Comparison of ENCODE assay signal across 13 cellular contexts in the genomic region with DNA sequence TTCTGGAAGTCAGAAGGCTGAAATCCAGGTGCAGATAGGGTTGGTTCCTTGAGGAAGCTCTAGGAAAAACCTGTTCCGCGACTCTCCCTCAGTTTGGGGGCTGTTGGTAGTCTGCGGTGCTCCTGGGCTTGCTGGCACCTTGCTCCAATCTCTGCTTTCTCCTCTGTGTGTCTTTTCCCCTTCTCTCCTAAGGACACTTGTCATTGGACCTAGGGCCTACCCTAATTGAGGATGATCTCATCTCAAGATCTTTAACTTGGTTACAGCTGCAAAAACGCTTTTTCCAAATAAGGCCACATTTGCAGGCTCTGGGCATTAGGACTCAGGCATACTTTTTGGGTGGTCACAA. TPM values are rescaled to one million over a fixed set of nuclear protein-coding genes. Genes with fewer than 3 reads are reported as not detected.
A peak's percentile ranks its signal among the peaks of the same experiment; 100 is the strongest.
DNase-seq lines count a peak whose midpoint lies in the region; ATAC-seq and TF ChIP-seq lines count a peak whose summit lies in the region.
"Had no signal": no experiment of that assay in that cellular context is flagged by ENCODE, and none has a peak within 500 bp of the region (broad histone marks: within the 10 kb centered on the region; RNA-seq: fewer than 3 reads in every experiment).

No MANE protein-coding gene starts in this region.

- H3K79me2 ChIP-seq in GM23248 (ENCODE audit: insufficient read depth) (no peaks in the 10 kb centered on the region), PC-9 (ENCODE audit: low read depth) (no peaks in the 10 kb centered on the region)

- H3K4me1 ChIP-seq in GM23248 (ENCODE audit: insufficient read depth) = peaks cover 26% of the 10 kb centered on the region
- peaks cover 74% of the 10 kb centered on the region for H3K4me1 ChIP-seq in PC-9 (replicated peaks; ENCODE audit: insufficient read depth)
- peaks cover 4 to 36% (median 16%) of the 10 kb centered on the region in 3 donors for H3K4me1 ChIP-seq in esophagus squamous epithelium
- H3K4me1 ChIP-seq in psoas muscle = peaks cover 18% of the 10 kb centered on the region

- WGBS in GM23248 (ENCODE audit: low coverage in 1 of 2, low lambda C conversion rate in 2 of 2, missing lambda C conversion rate in 2 of 2), 2 experiments = 85 to 91% methylated on average over 4 of the region's 4 CpGs
- WGBS in esophagus squamous epithelium, 2 donors = 40 to 67% methylated on average over 4 of the region's 4 CpGs
- 82 to 87% (median 86%) methylated on average over 4 of the region's 4 CpGs for WGBS in psoas muscle, 3 donors

- H3K9me3 ChIP-seq in GM23248 (ENCODE audit: low read depth) = no peaks in the 10 kb centered on the region
- no peaks in the 10 kb centered on the region for H3K9me3 ChIP-seq in PC-9 (ENCODE audit: insufficient read depth, low read depth)
- H3K9me3 ChIP-seq in esophagus squamous epithelium = no peaks in the 10 kb centered on the region
- no peaks in the 10 kb centered on the region for H3K9me3 ChIP-seq in psoas muscle
- H3K9me3 ChIP-seq: BE2C, tibial artery had no signal

- ATAC-seq in psoas muscle = no peak
- no peak for ATAC-seq in GM18498 (IDR thresholded peaks at IDR 0.05; ENCODE audit: unreplicated experiment)
- ATAC-seq in HG03342 (IDR thresholded peaks at IDR 0.05; ENCODE audit: unreplicated experiment) = no peak

- no peak for DNase-seq in GM23248
- peak; percentile 72 to 92 for DNase-seq in PC-9
- DNase-seq in esophagus squamous epithelium (lab: John Stamatoyannopoulos, UW) = no peak
- DNase-seq in psoas muscle = no peak
- no peak for DNase-seq in amniotic stem cell (lab: John Stamatoyannopoulos, UW)
- no peak for DNase-seq in kidney tubule cell (ENCODE audit: low spot score)
- DNase-seq: activated CD4-positive, alpha-beta T cell treated with anti-CD3 and anti-CD28 coated beads, Interleukin-2, amount 50 U/mL, for 48 hours; BE2C; NCI-H510A treated with DMSO at 0.1 percent for 48 hours; RPMI8226; tibial artery had no signal

- H3F3A ChIP-seq in GM23248 (ENCODE audit: insufficient read depth) = peaks cover 10% of the 10 kb centered on the region
- H3F3A ChIP-seq in PC-9 (ENCODE audit: insufficient read depth, low read depth) = peaks cover 48% of the 10 kb centered on the region

- H3K27me3 ChIP-seq in GM23248 (replicated peaks; ENCODE audit: insufficient read depth) (peaks cover 6% of the 10 kb centered on the region), PC-9 (ENCODE audit: insufficient read depth, low read depth) (no peaks in the 10 kb centered on the region), esophagus squamous epithelium (peaks cover 0 to 40% (median 0%) of the 10 kb centered on the region in 4 donors), psoas muscle (ENCODE audit: insufficient read depth in 3 of 3, low read length in 2 of 3) (peaks cover 0 to 5% (median 2%) of the 10 kb centered on the region in 3 donors)
- H3K27me3 ChIP-seq: BE2C had no signal

- H2AFZ ChIP-seq in GM23248 (no peak overlapping the region), PC-9 (peak overlapping the region; percentile 49; the same call in 1 of the 2 replicates)

- H3K27ac ChIP-seq in GM23248 (peak overlapping the region; percentile 34; the same call in 1 of the 2 replicates), PC-9 (peak overlapping the region; percentile 99), esophagus squamous epithelium (peak overlapping the region; percentile 11 to 61 (median 35)), psoas muscle (peak overlapping the region; percentile 82)
- H3K27ac ChIP-seq: tibial artery had no signal

- BruUV-seq in PC-9 (replicated peaks; lab: Mats Ljungman, UMichigan) = no TSS peak

- H4K20me1 ChIP-seq in GM23248 (ENCODE audit: insufficient read depth) = no peaks in the 10 kb centered on the region
- H4K20me1 ChIP-seq in PC-9 (ENCODE audit: insufficient read depth) = no peaks in the 10 kb centered on the region

- peak overlapping the region; percentile 59 for H3K4me2 ChIP-seq in GM23248 (ENCODE audit: unreplicated experiment)
- peak overlapping the region; percentile 83 for H3K4me2 ChIP-seq in PC-9

- intact Hi-C loops in PC-9 (cut with micrococcal nuclease; ENCODE audit: unreplicated experiment) (loop anchor here (2.0 kb wide), 1 partner anchor 45 kb away; no protein-coding TSS in a partner anchor), esophagus squamous epithelium (cut with DNase I) (no loop called here), psoas muscle (cut with DNase I) (no loop called here)

- in situ Hi-C loops in GM23248 (cut with MboI) = no loop called here

- TF ChIP-seq CTCF in PC-9 (conservative IDR thresholded peaks at IDR 0.05) (no peak), esophagus squamous epithelium (IDR thresholded peaks at IDR 0.05) (no peak), psoas muscle (IDR thresholded peaks at IDR 0.05) (no peak)

- CTCF ChIA-PET in PC-9 (lab: Charles Lee) = interaction anchor here (0.6 to 1.1 kb wide), 2 partner anchors 224 to 676 kb away, joined by 3 read pairs; no protein-coding TSS in a partner anchor

- POLR2A ChIA-PET in PC-9 (lab: Charles Lee; ENCODE audit: unreplicated experiment) = interaction anchor here (0.5 to 0.7 kb wide), 3 partner anchors 12 to 276 kb away, joined by 3 to 5 read pairs (median 4); no protein-coding TSS in a partner anchor

- no peak for TF ChIP-seq POLR2A in esophagus squamous epithelium (IDR thresholded peaks at IDR 0.05)

- H3K36me3 ChIP-seq in GM23248 (ENCODE audit: low read depth) (no peaks in the 10 kb centered on the region), PC-9 (ENCODE audit: low read depth) (no peaks in the 10 kb centered on the region), esophagus squamous epithelium (no peaks in the 10 kb centered on the region), psoas muscle (ENCODE audit: insufficient read depth in 1 of 2, low read depth in 1 of 2) (no peaks in the 10 kb centered on the region)
- H3K36me3 ChIP-seq: BE2C, tibial artery had no signal

- H3K9ac ChIP-seq in GM23248 = no peak overlapping the region

- H3K4me3 ChIP-seq in GM23248 (no peak overlapping the region), PC-9 (peak overlapping the region; percentile 40; the same call in 1 of the 2 replicates), esophagus squamous epithelium (no peak overlapping the region), psoas muscle (no peak overlapping the region)
- H3K4me3 ChIP-seq: tibial artery had no signal

- H3K9me2 ChIP-seq in GM23248 (ENCODE audit: insufficient read depth) (no peaks in the 10 kb centered on the region), PC-9 (ENCODE audit: insufficient read depth) (no peaks in the 10 kb centered on the region)

RNA-seq across cellular contexts. Expression of a gene that starts 12.9 kb away (rescaled TPM):
- total RNA-seq in GM23248 (2014; rRNA removed; shearing (Covaris generic)) = not detected in 2 replicates
- polyA plus RNA-seq in GM23248 (2016; fragmentation: Nextera tagmentation; extraction: Ambion mirVana) (not detected in 2 replicates), psoas muscle (under 1 TPM in 1 of 3 donors, not detected in 2; 0.03 TPM)
- total RNA-seq in PC-9 (2021) (45.1 and 46.3 TPM in 2 replicates), esophagus squamous epithelium (under 1 TPM in 3 of 4 donors, not detected in 1; 0.08 to 0.38 (median 0.31) TPM), psoas muscle (not detected)

Comparison
In these comparisons a context has a peak if more than half of its experiments do, and no peak if none do; other contexts are left out.
1. DNase-seq: peak in PC-9 (2 of 2); none in GM23248 (single experiment), esophagus squamous epithelium (single experiment), psoas muscle (0 of 2), amniotic stem cell (single experiment) and kidney tubule cell (single experiment).
2. H3K27ac ChIP-seq: peak in every context shown above with its lines; median percentile 99 in PC-9; 82 in psoas muscle; 35 in esophagus squamous epithelium; 34 in GM23248.
3. RNA of a gene that starts 12.9 kb away (total RNA-seq): 45.1 to 46.3 TPM in PC-9; 0.08 to 0.38 TPM in esophagus squamous epithelium, not detected in GM23248 and not detected in psoas muscle; every median in the first group is over 10 times any median in the second.